21 cellular contexts compared by ENCODE assay signal in the genomic region with DNA sequence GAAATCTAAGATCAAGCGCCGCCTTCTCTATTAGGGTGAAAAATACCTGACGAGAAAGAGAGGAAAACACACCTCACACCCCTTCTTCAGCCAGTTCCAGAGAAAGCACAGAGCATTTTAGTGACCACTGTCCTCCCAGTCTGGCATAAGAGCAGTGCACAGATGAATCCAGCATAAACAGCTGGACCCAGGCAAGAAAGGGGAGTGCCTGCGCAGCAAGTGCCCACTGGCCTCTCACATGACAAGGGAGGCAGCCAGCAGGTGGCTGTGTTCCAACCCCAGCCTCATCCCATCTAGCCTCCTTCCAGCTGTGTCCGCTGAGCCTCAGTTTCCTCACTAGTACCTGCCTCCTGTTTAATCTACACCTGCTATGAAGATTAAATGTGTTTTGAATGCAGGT. TPM values are rescaled to one million over a fixed set of nuclear protein-coding genes. Genes with fewer than 3 reads are reported as not detected.
A peak's percentile ranks its signal among the peaks of the same experiment; 100 is the strongest.
DNase-seq lines count a peak whose midpoint lies in the region; ATAC-seq and TF ChIP-seq lines count a peak whose summit lies in the region.
"Had no signal": no experiment of that assay in that cellular context is flagged by ENCODE, and none has a peak within 500 bp of the region (broad histone marks: within the 10 kb centered on the region; RNA-seq: fewer than 3 reads in every experiment).

No MANE protein-coding gene starts in this region.

- peaks cover 100% of the 10 kb centered on the region for H3K4me1 ChIP-seq in OCI-LY1 (ENCODE audit: insufficient read depth, low read length, severe bottlenecking)

- H2AFZ ChIP-seq in OCI-LY1 (ENCODE audit: low read length): no peak overlapping the region

- peak; percentile 24 for ATAC-seq in Right ventricle myocardium superior (ENCODE audit: poor library complexity)
- ATAC-seq in stimulated activated effector memory CD8-positive, alpha-beta T cell treated with anti-CD3 and anti-CD28 coated beads, Interleukin-12 subunit alpha, Interleukin-12 subunit beta, amount 100 ng/mL, for 72 hours: no peak
- ATAC-seq: stimulated activated naive CD8-positive, alpha-beta T cell treated with anti-CD3 and anti-CD28 coated beads, Interleukin-15, amount 100 ng/mL, for 72 hours had no signal

- peaks cover 89% of the 10 kb centered on the region for H3K4me1 Mint-ChIP-seq in stimulated activated effector memory CD8-positive, alpha-beta T cell treated with anti-CD3 and anti-CD28 coated beads, Interleukin-12 subunit alpha, Interleukin-12 subunit beta, amount 100 ng/mL, for 72 hours

- H3K4me3 Mint-ChIP-seq in stimulated activated effector memory CD8-positive, alpha-beta T cell treated with anti-CD3 and anti-CD28 coated beads, Interleukin-12 subunit alpha, Interleukin-12 subunit beta, amount 100 ng/mL, for 72 hours: no peak overlapping the region
- H3K4me3 Mint-ChIP-seq: activated naive CD4-positive, alpha-beta T cell treated with anti-CD3 and anti-CD28 coated beads, Interleukin-2, amount 10 ng/mL, durations not matched to agents 7 days and 5 days; B cell; stimulated activated naive CD8-positive, alpha-beta T cell treated with anti-CD3 and anti-CD28 coated beads, Interleukin-15, amount 100 ng/mL, for 72 hours had no signal

- peak overlapping the region; percentile 78 for H3K27ac Mint-ChIP-seq in stimulated activated effector memory CD8-positive, alpha-beta T cell treated with anti-CD3 and anti-CD28 coated beads, Interleukin-12 subunit alpha, Interleukin-12 subunit beta, amount 100 ng/mL, for 72 hours
- H3K27ac Mint-ChIP-seq: activated naive CD4-positive, alpha-beta T cell treated with anti-CD3 and anti-CD28 coated beads, Interleukin-2, amount 10 ng/mL, durations not matched to agents 7 days and 5 days; B cell had no signal

- H3K4me2 ChIP-seq in OCI-LY1 (ENCODE audit: low read length): peak overlapping the region; percentile 62; the same call in 1 of the 2 replicates

- H3F3A ChIP-seq in OCI-LY1 (ENCODE audit: insufficient read depth, low read length): no peaks in the 10 kb centered on the region

- H3K9me2 ChIP-seq in OCI-LY1 (ENCODE audit: low read depth, low read length): no peaks in the 10 kb centered on the region

- H3K9me3 ChIP-seq in OCI-LY1 (ENCODE audit: low read length): no peaks in the 10 kb centered on the region
- H3K9me3 ChIP-seq: transverse colon had no signal

- intact Hi-C loops in Right ventricle myocardium superior (cut with DNase I): loop anchor here (10.0 kb wide), 1 partner anchor 45 kb away; a partner anchor contains a TSS
- intact Hi-C loops in cardiac septum (cut with DNase I): no loop called here

- H3K79me2 ChIP-seq in OCI-LY1 (ENCODE audit: insufficient read depth, low read length): peaks cover 99% of the 10 kb centered on the region

- no peaks in the 10 kb centered on the region for H3K27me3 ChIP-seq in OCI-LY1 (ENCODE audit: insufficient read depth, low read length)
- H3K27me3 ChIP-seq: transverse colon had no signal

- TF ChIP-seq CTCF in OCI-LY1 (IDR thresholded peaks at IDR 0.05; ENCODE audit: low read length) (no peak), foreskin fibroblast (IDR thresholded peaks at IDR 0.05; ENCODE audit: low read depth, low read length) (no peak)

- H3K9me3 Mint-ChIP-seq in stimulated activated effector memory CD8-positive, alpha-beta T cell treated with anti-CD3 and anti-CD28 coated beads, Interleukin-12 subunit alpha, Interleukin-12 subunit beta, amount 100 ng/mL, for 72 hours: no peaks in the 10 kb centered on the region
- H3K9me3 Mint-ChIP-seq: activated naive CD4-positive, alpha-beta T cell treated with anti-CD3 and anti-CD28 coated beads, Interleukin-2, amount 10 ng/mL, durations not matched to agents 7 days and 5 days; stimulated activated naive CD8-positive, alpha-beta T cell treated with anti-CD3 and anti-CD28 coated beads, Interleukin-15, amount 100 ng/mL, for 72 hours had no signal

- peaks cover 25% of the 10 kb centered on the region for H3K36me3 Mint-ChIP-seq in stimulated activated effector memory CD8-positive, alpha-beta T cell treated with anti-CD3 and anti-CD28 coated beads, Interleukin-12 subunit alpha, Interleukin-12 subunit beta, amount 100 ng/mL, for 72 hours

- peaks cover 21% of the 10 kb centered on the region; the same call in 1 of the 2 replicates for H3K36me3 ChIP-seq in OCI-LY1 (ENCODE audit: insufficient read depth, low read length)
- H3K36me3 ChIP-seq: transverse colon had no signal

- H3K4me3 ChIP-seq in OCI-LY1 (ENCODE audit: low read depth, low read length, poor library complexity, severe bottlenecking) (no peak overlapping the region), foreskin fibroblast (ENCODE audit: low read depth in 1 of 2, low read length in 2 of 2) (no peak overlapping the region)
- H3K4me3 ChIP-seq: transverse colon had no signal

- no peak overlapping the region; the same call in 1 of the 2 replicates for H3K9ac ChIP-seq in OCI-LY1 (ENCODE audit: low read length)

- peak overlapping the region; percentile 56 for H3K27ac ChIP-seq in OCI-LY1 (ENCODE audit: low read depth, low read length, poor library complexity, severe bottlenecking)
- H3K27ac ChIP-seq: epithelial cell of prostate, transverse colon had no signal

- DNase-seq in Right ventricle myocardium superior (no peak), cardiac septum (ENCODE audit: low spot score) (no peak), myocyte (ENCODE audit: low read depth) (peak; percentile 77), NCI-H2107 (lab: John Stamatoyannopoulos, UW) (no peak), NOMO-1 treated with dmso at 0.1 percent for 144 hours (lab: John Stamatoyannopoulos, UW; ENCODE audit: unreplicated experiment) (no peak), foreskin fibroblast (no peak)
- no peak for DNase-seq in stimulated activated effector memory CD8-positive, alpha-beta T cell treated with anti-CD3 and anti-CD28 coated beads, Interleukin-12 subunit alpha, Interleukin-12 subunit beta, amount 100 ng/mL, for 72 hours (ENCODE audit: low spot score in 2 of 2)
- DNase-seq: activated naive CD4-positive, alpha-beta T cell treated with anti-CD3 and anti-CD28 coated beads, Interleukin-2, amount 10 ng/mL, durations not matched to agents 7 days and 5 days; activated T-cell treated with anti-CD3 and anti-CD28 coated beads, Interleukin-2, amount 50 U/mL, for 48 hours; DMS53; effector CD8-positive, alpha-beta T cell; GDM1; H7; NCI-H1048; NCI-H1694; NCI-H510A treated with DMSO at 0.1 percent for 48 hours; stimulated activated naive CD8-positive, alpha-beta T cell treated with anti-CD3 and anti-CD28 coated beads, Interleukin-15, amount 100 ng/mL, for 72 hours; transverse colon had no signal

- H4K20me1 ChIP-seq in OCI-LY1 (ENCODE audit: insufficient read depth, low read length): no peaks in the 10 kb centered on the region

RNA-seq across cellular contexts. Expression of a gene that starts 8.0 kb away (rescaled TPM):
- total RNA-seq in Right ventricle myocardium superior (3.9 TPM), cardiac septum (4.3 TPM), myocyte (9.2 and 9.5 TPM in 2 replicates)
- polyA plus RNA-seq in myocyte (2012): 6.4 TPM

RNA-seq across cellular contexts. Expression of a gene that starts 39.9 kb away (rescaled TPM):
- total RNA-seq in Right ventricle myocardium superior (27.5 TPM), cardiac septum (47.0 TPM), myocyte (60.3 and 64.9 TPM in 2 replicates)
- polyA plus RNA-seq in myocyte (2012): 70.4 TPM

RNA-seq across cellular contexts. Expression of a gene that starts 40.9 kb away (rescaled TPM):
- total RNA-seq in Right ventricle myocardium superior (44.6 TPM), cardiac septum (13.1 TPM), myocyte (128 and 135 TPM in 2 replicates)
- polyA plus RNA-seq in myocyte (2012): 31.0 TPM

RNA-seq across cellular contexts. Expression of a gene that starts 47.8 kb away (rescaled TPM):
- 20.8 TPM for total RNA-seq in Right ventricle myocardium superior
- total RNA-seq in cardiac septum: 26.7 TPM
- total RNA-seq in myocyte: 33.2 and 34.5 TPM in 2 replicates
- polyA plus RNA-seq in myocyte (2012): 54.9 TPM
